In the genomic region with DNA sequence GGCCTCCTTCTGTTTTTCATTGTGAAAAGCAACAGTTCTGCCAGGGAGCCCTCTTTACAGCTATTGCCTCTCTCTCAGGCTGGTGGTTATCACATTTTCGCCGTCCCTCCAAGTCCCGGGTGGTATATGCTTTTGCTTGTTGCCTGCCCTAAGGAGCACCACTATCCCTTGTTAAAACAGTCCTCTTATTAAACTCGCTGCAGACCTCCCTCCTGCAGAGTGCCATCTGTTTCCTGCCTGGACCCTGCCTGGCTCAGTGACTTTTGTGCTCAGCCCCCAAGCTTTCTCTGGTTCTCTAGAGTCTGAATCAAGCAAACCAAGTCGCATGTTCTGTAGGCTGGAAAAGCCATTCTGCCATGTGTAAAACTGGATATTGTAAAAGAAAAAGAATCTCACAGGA, we compare ENCODE assay signal across 1 cellular context.
TF ChIP-seq lines count a peak whose summit lies in the region.

No MANE protein-coding gene starts in this region.

TF ChIP-seq in H1, 55 proteins besides CTCF, POLR2A, EP300 and RAD21 (continued from another document):
- TF ChIP-seq RXRA (IDR thresholded peaks at IDR 0.05; ENCODE audit: insufficient read depth, low read depth, low read length) (no peak), HDAC6 (IDR thresholded peaks at IDR 0.05; ENCODE audit: low read depth, low read length) (no peak), SP2 (IDR thresholded peaks at IDR 0.05; ENCODE audit: low read length) (no peak), CHD1 (IDR thresholded peaks at IDR 0.05; ENCODE audit: low read depth, low read length) (no peak), TEAD4 (IDR thresholded peaks at IDR 0.05; ENCODE audit: low read depth, low read length) (no peak), BRCA1 (IDR thresholded peaks at IDR 0.05; ENCODE audit: low read depth, low read length) (no peak), POU5F1 (IDR thresholded peaks at IDR 0.05; ENCODE audit: low read depth, low read length) (no peak), TAF7 (optimal IDR thresholded peaks at IDR 0.05; ENCODE audit: borderline replicate concordance, low read depth, low read length) (no peak), SP4 (IDR thresholded peaks at IDR 0.05; ENCODE audit: low read length) (no peak), NRF1 (IDR thresholded peaks at IDR 0.05; ENCODE audit: low read depth, low read length) (no peak)
- TF ChIP-seq, protein P1, sequence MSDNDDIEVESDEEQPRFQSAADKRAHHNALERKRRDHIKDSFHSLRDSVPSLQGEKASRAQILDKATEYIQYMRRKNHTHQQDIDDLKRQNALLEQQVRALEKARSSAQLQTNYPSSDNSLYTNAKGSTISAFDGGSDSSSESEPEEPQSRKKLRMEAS (IDR thresholded peaks at IDR 0.05) = no peak
